8 cellular contexts compared by ENCODE assay signal in the genomic region with DNA sequence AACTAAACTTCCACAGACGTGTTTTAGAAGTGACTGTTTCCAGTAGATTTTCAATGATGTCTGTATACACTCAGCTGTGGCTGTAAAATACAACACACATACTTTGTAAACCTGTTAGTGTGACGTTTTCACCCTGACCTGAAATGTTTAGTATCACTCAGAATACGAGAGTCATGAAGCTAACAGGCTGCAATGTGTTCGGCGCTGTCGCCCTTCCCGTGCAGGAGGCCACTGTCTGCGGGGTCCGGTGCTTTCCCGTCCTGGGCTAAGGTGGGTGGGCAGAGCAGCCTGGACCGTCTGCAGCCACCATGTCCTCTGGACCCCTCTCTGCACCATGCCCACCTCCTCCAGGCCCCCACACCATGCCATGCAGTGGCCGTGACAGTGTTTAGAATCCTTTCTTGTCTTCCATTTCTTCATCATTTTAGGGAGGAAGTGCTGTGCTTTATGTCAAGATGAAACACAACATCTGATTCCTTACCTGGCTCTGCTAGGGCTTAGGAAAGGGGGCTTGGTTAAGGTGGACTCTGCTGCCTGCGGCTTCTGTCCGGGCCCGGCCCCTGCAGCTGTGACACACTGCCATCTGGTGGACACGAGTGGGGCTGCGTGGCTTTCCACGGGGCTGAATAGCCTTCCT. TPM values are rescaled to one million over a fixed set of nuclear protein-coding genes. Genes with fewer than 3 reads are reported as not detected.
DNase-seq lines count a peak whose midpoint lies in the region; ATAC-seq and TF ChIP-seq lines count a peak whose summit lies in the region.

No MANE protein-coding gene starts in this region.

- DNase-seq in ELR (ENCODE audit: low read depth) (peak; percentile 62), RWPE2 (ENCODE audit: low spot score) (no peak), foreskin fibroblast (peak in 1 of 2 donors; percentile 78), osteocyte (ENCODE audit: extremely low spot score, unreplicated experiment) (peak; percentile 93), testis (peak; percentile 86)
- DNase-seq in activated effector memory CD4-positive, alpha-beta T cell treated with anti-CD3 and anti-CD28 coated beads, Interleukin-2, amount 50 U/mL, for 16 hours: peak; percentile 93

- peak overlapping the region; percentile 60 for H3K27ac Mint-ChIP-seq in osteocyte (ENCODE audit: unreplicated experiment)

- TF ChIP-seq POLR2A in testis (IDR thresholded peaks at IDR 0.05): no peak

- no peaks in the 10 kb centered on the region for H3K9me3 Mint-ChIP-seq in osteocyte (ENCODE audit: unreplicated experiment)

- peaks cover 16% of the 10 kb centered on the region for H3K36me3 Mint-ChIP-seq in osteocyte (ENCODE audit: unreplicated experiment)

- peaks cover 7% of the 10 kb centered on the region for H3K4me1 ChIP-seq in RWPE2 (ENCODE audit: insufficient read depth, poor library complexity, severe bottlenecking)
- H3K4me1 ChIP-seq in testis: no peaks in the 10 kb centered on the region

- no peaks in the 10 kb centered on the region for H3K27me3 Mint-ChIP-seq in osteocyte (ENCODE audit: unreplicated experiment)

- H3K4me3 ChIP-seq in RWPE2 (ENCODE audit: severe bottlenecking) (no peak overlapping the region), foreskin fibroblast (ENCODE audit: low read depth in 1 of 2, low read length in 2 of 2) (no peak overlapping the region), testis (no peak overlapping the region)

- H3K27ac ChIP-seq in RWPE2 (ENCODE audit: poor library complexity, severe bottlenecking) (no peak overlapping the region), testis (no peak overlapping the region)

- H3K4me1 Mint-ChIP-seq in osteocyte (ENCODE audit: unreplicated experiment): peaks cover 19% of the 10 kb centered on the region

- peaks cover 57% of the 10 kb centered on the region for H3K36me3 ChIP-seq in RWPE2 (ENCODE audit: low read depth)
- H3K36me3 ChIP-seq in testis (ENCODE audit: low read depth, missing control alignments): no peaks in the 10 kb centered on the region

- intact Hi-C loops in testis (cut with DNase I; ENCODE audit: low total_unique reads): loop anchor here (10.0 kb wide), 2 partner anchors 70 to 230 kb away; no protein-coding TSS in a partner anchor

- 53 to 61% methylated on average over 18 of the region's 18 CpGs for WGBS in testis, 2 donors

- TF ChIP-seq CTCF in RWPE2 (IDR thresholded peaks at IDR 0.05; ENCODE audit: poor library complexity, severe bottlenecking) (peak; percentile 95), foreskin fibroblast (IDR thresholded peaks at IDR 0.05; ENCODE audit: low read depth, low read length) (peak; percentile 99), osteocyte (IDR thresholded peaks at IDR 0.05) (peak; percentile 99), testis (IDR thresholded peaks at IDR 0.05) (peak; percentile 94 to 95 (median 94))

- peak; percentile 63 for ATAC-seq in HG03354 (IDR thresholded peaks at IDR 0.05; ENCODE audit: poor library complexity, severe bottlenecking, unreplicated experiment)
- peak; percentile 77 for ATAC-seq in RWPE2 (ENCODE audit: low read depth)
- no peak for ATAC-seq in GM21528 (IDR thresholded peaks at IDR 0.05; ENCODE audit: low FRiP score, unreplicated experiment)

- H3K4me3 Mint-ChIP-seq in osteocyte (ENCODE audit: unreplicated experiment): no peak overlapping the region

- H3K9me3 ChIP-seq in RWPE2 (ENCODE audit: severe bottlenecking): no peaks in the 10 kb centered on the region
- H3K9me3 ChIP-seq in testis: no peaks in the 10 kb centered on the region

- H3K27me3 ChIP-seq in RWPE2 (ENCODE audit: insufficient read depth, poor library complexity, severe bottlenecking): no peaks in the 10 kb centered on the region
- H3K27me3 ChIP-seq in testis: no peaks in the 10 kb centered on the region

RNA-seq across cellular contexts. Expression of a gene that starts 53.8 kb away (rescaled TPM):
- total RNA-seq in osteocyte: 0.46 and 0.63 TPM in 2 replicates
- total RNA-seq in testis: 10 to 100 TPM; 15.0 to 23.4 TPM
- polyA plus RNA-seq in testis (ENCODE audit: insufficient read depth, low read depth, low replicate concordance): 21.1 TPM
